18 cellular contexts compared by ENCODE assay signal in the genomic region with DNA sequence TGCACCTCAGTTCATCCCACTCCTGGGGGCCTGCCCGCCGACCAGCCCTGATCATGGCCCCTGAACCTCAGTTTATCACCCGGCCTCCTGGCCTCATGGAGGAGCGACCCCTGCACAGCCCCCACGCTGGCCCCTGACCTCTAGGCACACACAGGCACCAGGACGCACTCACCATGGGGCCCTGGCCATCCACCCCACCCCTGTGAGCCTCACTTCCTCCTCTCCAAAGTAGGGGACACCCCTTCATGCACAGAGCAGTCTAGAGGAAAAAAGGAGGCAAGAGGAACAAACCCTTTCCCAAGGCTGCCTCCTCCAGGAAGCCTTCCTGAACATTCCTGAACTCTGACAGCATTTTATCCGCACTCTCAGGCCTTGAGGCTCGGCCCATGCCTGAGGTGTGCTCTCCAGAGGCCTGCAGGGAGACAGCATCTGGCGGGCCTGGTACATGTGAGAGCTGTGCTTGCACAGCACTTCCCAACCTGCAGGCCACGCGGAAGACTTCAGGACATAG. TPM values are rescaled to one million over a fixed set of nuclear protein-coding genes. Genes with fewer than 3 reads are reported as not detected.
DNase-seq lines count a peak whose midpoint lies in the region; ATAC-seq and TF ChIP-seq lines count a peak whose summit lies in the region.
"Had no signal": no experiment of that assay in that cellular context is flagged by ENCODE, and none has a peak within 500 bp of the region (broad histone marks: within the 10 kb centered on the region; RNA-seq: fewer than 3 reads in every experiment).

No MANE protein-coding gene starts in this region.

- no peak overlapping the region for H3K18ac ChIP-seq in mesendoderm (ENCODE audit: low read length)

- POLR2A ChIA-PET in WTC11 (lab: Charles Lee): no interaction called here

- H3K9me3 Mint-ChIP-seq in WTC11 (no peaks in the 10 kb centered on the region), endothelial cell (ENCODE audit: unreplicated experiment) (no peaks in the 10 kb centered on the region)
- H3K9me3 Mint-ChIP-seq: T-cell had no signal

- H3K36me3 ChIP-seq in mesendoderm (ENCODE audit: control insufficient read depth, insufficient read depth, low read length) (no peaks in the 10 kb centered on the region), spleen (peaks cover 0 to 2% (median 0%) of the 10 kb centered on the region in 6 donors)
- H3K36me3 ChIP-seq: ascending aorta had no signal

- H3K4me3 ChIP-seq in mesendoderm (ENCODE audit: low read length) (no peak overlapping the region), spleen (no peak overlapping the region)
- H3K4me3 ChIP-seq: ascending aorta, BLaER1 had no signal

- ATAC-seq in Right ventricle myocardium superior (ENCODE audit: poor library complexity) (no peak), left cardiac atrium (no peak), WTC11 (no peak), omental fat pad (ENCODE audit: low FRiP score) (no peak), GM21529 (IDR thresholded peaks at IDR 0.05; ENCODE audit: unreplicated experiment) (no peak)
- ATAC-seq: left ventricle myocardium superior, sciatic nerve, T-cell had no signal

- no peaks in the 10 kb centered on the region for H3K36me3 Mint-ChIP-seq in WTC11
- no peaks in the 10 kb centered on the region for H3K36me3 Mint-ChIP-seq in endothelial cell (ENCODE audit: low read depth, unreplicated experiment)
- H3K36me3 Mint-ChIP-seq: activated naive CD8-positive, alpha-beta T cell; T-cell had no signal

- no peak overlapping the region for H2BK5ac ChIP-seq in mesendoderm (ENCODE audit: low read length)

- H3K79me2 ChIP-seq in mesendoderm (ENCODE audit: control insufficient read depth, insufficient read depth, low read length): no peaks in the 10 kb centered on the region

- TF ChIP-seq CTCF in WTC11 (IDR thresholded peaks at IDR 0.05) (no peak), spleen (IDR thresholded peaks at IDR 0.05 in 8 of 11, conservative IDR thresholded peaks at IDR 0.05 in 3 of 11) (no peak), omental fat pad (IDR thresholded peaks at IDR 0.05) (no peak), endothelial cell (IDR thresholded peaks at IDR 0.05; ENCODE audit: unreplicated experiment) (no peak)

- H3K4me2 ChIP-seq in mesendoderm (ENCODE audit: low read length): no peak overlapping the region
- H3K4me2 ChIP-seq: BLaER1, KMS-11 had no signal

- no peak overlapping the region for H3K4ac ChIP-seq in mesendoderm (ENCODE audit: low read depth, low read length)

- no peaks in the 10 kb centered on the region for H3K9me3 ChIP-seq in spleen
- H3K9me3 ChIP-seq: ascending aorta, BLaER1 had no signal

- H3K27ac ChIP-seq in mesendoderm (ENCODE audit: low read depth, low read length) (no peak overlapping the region), spleen (no peak overlapping the region)
- H3K27ac ChIP-seq: ascending aorta, BLaER1, KMS-11 had no signal

- H3K4me3 Mint-ChIP-seq in WTC11: no peak overlapping the region
- H3K4me3 Mint-ChIP-seq in endothelial cell (ENCODE audit: unreplicated experiment): no peak overlapping the region
- H3K4me3 Mint-ChIP-seq: activated naive CD8-positive, alpha-beta T cell; T-cell had no signal

- H3K9ac ChIP-seq in mesendoderm (ENCODE audit: low read length): no peak overlapping the region
- H3K9ac ChIP-seq: BLaER1, KMS-11 had no signal

- H3K4me1 ChIP-seq in mesendoderm (ENCODE audit: control insufficient read depth, low read depth, low read length) (peaks cover 9% of the 10 kb centered on the region), spleen (peaks cover 7 to 47% (median 26%) of the 10 kb centered on the region in 6 donors)
- H3K4me1 ChIP-seq: ascending aorta had no signal

- no peak overlapping the region for H2BK120ac ChIP-seq in mesendoderm (ENCODE audit: low read depth, low read length)

- TF ChIP-seq POLR2A in spleen (IDR thresholded peaks at IDR 0.05): no peak

- H4K8ac ChIP-seq in mesendoderm (ENCODE audit: low read depth, low read length): no peak overlapping the region

- no peak overlapping the region for H3K56ac ChIP-seq in mesendoderm (ENCODE audit: low read length)

- H4K5ac ChIP-seq in mesendoderm (ENCODE audit: low read length): no peak overlapping the region

- H3K27ac Mint-ChIP-seq in WTC11 (peak overlapping the region; percentile 84), endothelial cell (ENCODE audit: unreplicated experiment) (no peak overlapping the region)
- H3K27ac Mint-ChIP-seq: activated naive CD8-positive, alpha-beta T cell; T-cell had no signal

- peak; percentile 24 for DNase-seq in Right ventricle myocardium superior
- DNase-seq in left cardiac atrium: no peak
- DNase-seq in WTC11 (ENCODE audit: low spot score): peak; percentile 11
- DNase-seq in mesendoderm: peak; percentile 56
- peak; percentile 69 for DNase-seq in spleen
- DNase-seq in omental fat pad (ENCODE audit: low spot score): no peak
- no peak for DNase-seq in endothelial cell (ENCODE audit: low spot score)
- DNase-seq: activated CD4-positive, alpha-beta T cell treated with anti-CD3 and anti-CD28 coated beads for 4 hours; central memory CD4-positive, alpha-beta T cell; SIG-M5; T-cell had no signal

- intact Hi-C loops in Right ventricle myocardium superior (cut with DNase I): no loop called here
- intact Hi-C loops in left cardiac atrium (cut with DNase I): loop anchor here in 1 of 2 donors (5.0 kb wide), 1 partner anchor 87 kb away; no protein-coding TSS in a partner anchor
- intact Hi-C loops in spleen (cut with DNase I; ENCODE audit: low total_unique reads): no loop called here

- no CpG with 5 or more reads among the region's 11 CpGs for WGBS in mesendoderm (ENCODE audit: extremely low coverage, insufficient coverage, low lambda C conversion rate)
- WGBS in spleen, 5 donors: 77 to 98% (median 90%) methylated on average over 11 of the region's 11 CpGs

- H3K27me3 Mint-ChIP-seq in WTC11 (ENCODE audit: low read depth) (no peaks in the 10 kb centered on the region), endothelial cell (ENCODE audit: unreplicated experiment) (peaks cover 16% of the 10 kb centered on the region)
- H3K27me3 Mint-ChIP-seq: activated naive CD8-positive, alpha-beta T cell; T-cell had no signal

- no peak overlapping the region for H2BK15ac ChIP-seq in mesendoderm (replicated peaks; ENCODE audit: low read depth)

- H3K23ac ChIP-seq in mesendoderm (ENCODE audit: low read length): peak overlapping the region; percentile 1

- H2AK5ac ChIP-seq in mesendoderm (ENCODE audit: low read length): no peak overlapping the region

- H3K27me3 ChIP-seq in mesendoderm (ENCODE audit: insufficient read depth, low read length, poor library complexity) (no peaks in the 10 kb centered on the region), spleen (replicated peaks in 1 of 7) (no peaks in the 10 kb centered on the region)
- H3K27me3 ChIP-seq: ascending aorta, BLaER1 had no signal

- CTCF ChIA-PET in WTC11 (lab: Charles Lee): interaction anchor here (0.9 to 2.5 kb wide), 4 partner anchors 18 to 127 kb away, joined by 3 to 7 read pairs (median 3); no protein-coding TSS in a partner anchor

- H3K79me1 ChIP-seq in mesendoderm (ENCODE audit: low read length): no peaks in the 10 kb centered on the region

- H3K4me1 Mint-ChIP-seq in WTC11 (peaks cover 37% of the 10 kb centered on the region), endothelial cell (ENCODE audit: unreplicated experiment) (peaks cover 4% of the 10 kb centered on the region)

TF ChIP-seq in WTC11, 78 proteins besides CTCF, POLR2A, EP300 and RAD21 (continues in another document):
- no peak for TF ChIP-seq JAZF1 (CRISPR knock-in tag; IDR thresholded peaks at IDR 0.05)
- TF ChIP-seq ZNF671 (CRISPR knock-in tag; IDR thresholded peaks at IDR 0.05): no peak
- no peak for TF ChIP-seq RELA (CRISPR knock-in tag; IDR thresholded peaks at IDR 0.05; ENCODE audit: borderline replicate concordance)
- TF ChIP-seq, protein P1, sequence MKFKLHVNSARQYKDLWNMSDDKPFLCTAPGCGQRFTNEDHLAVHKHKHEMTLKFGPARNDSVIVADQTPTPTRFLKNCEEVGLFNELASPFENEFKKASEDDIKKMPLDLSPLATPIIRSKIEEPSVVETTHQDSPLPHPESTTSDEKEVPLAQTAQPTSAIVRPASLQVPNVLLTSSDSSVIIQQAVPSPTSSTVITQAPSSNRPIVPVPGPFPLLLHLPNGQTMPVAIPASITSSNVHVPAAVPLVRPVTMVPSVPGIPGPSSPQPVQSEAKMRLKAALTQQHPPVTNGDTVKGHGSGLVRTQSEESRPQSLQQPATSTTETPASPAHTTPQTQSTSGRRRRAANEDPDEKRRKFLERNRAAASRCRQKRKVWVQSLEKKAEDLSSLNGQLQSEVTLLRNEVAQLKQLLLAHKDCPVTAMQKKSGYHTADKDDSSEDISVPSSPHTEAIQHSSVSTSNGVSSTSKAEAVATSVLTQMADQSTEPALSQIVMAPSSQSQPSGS (CRISPR knock-in tag; IDR thresholded peaks at IDR 0.05; ENCODE audit: borderline replicate concordance, low read depth): no peak
- TF ChIP-seq NFYB (CRISPR knock-in tag; conservative IDR thresholded peaks at IDR 0.05; ENCODE audit: low read depth): no peak
- TF ChIP-seq ZNF423 (CRISPR knock-in tag; IDR thresholded peaks at IDR 0.05): no peak

RNA-seq across cellular contexts. Expression of a gene that starts 39.4 kb away (rescaled TPM):
- total RNA-seq in Right ventricle myocardium superior (31.9 TPM), left cardiac atrium (10 to 100 TPM; 31.4 to 38.6 TPM), WTC11 (2021) (70.1 to 84.7 TPM (median 70.3 TPM) in 3 replicates), spleen (10 to 100 TPM; 38.3 to 58.3 (median 50.3) TPM), omental fat pad (10 to 100 TPM; 23.2 to 37.0 (median 34.7) TPM), endothelial cell (ENCODE audit: unreplicated experiment) (79.8 TPM)
- polyA plus RNA-seq in mesendoderm (2013, experiment 1 of 2): 69.4 TPM
- polyA plus RNA-seq in mesendoderm (2013, experiment 2 of 2): 69.2 TPM
- 10 to 100 TPM; 11.8 to 15.5 (median 12.8) TPM for polyA plus RNA-seq in spleen

RNA-seq across cellular contexts. Expression of a gene that starts 40.0 kb away (rescaled TPM):
- 92.5 TPM for total RNA-seq in Right ventricle myocardium superior
- 100 to 1,000 TPM in 1 of 2 donors, 10 to 100 TPM in 1; 77.7 to 116 TPM for total RNA-seq in left cardiac atrium
- 46.9 to 53.1 TPM (median 49.3 TPM) in 3 replicates for total RNA-seq in WTC11 (2021)
- 50.4 TPM for polyA plus RNA-seq in mesendoderm (2013, experiment 1 of 2)
- 51.1 TPM for polyA plus RNA-seq in mesendoderm (2013, experiment 2 of 2)
- 10 to 100 TPM; 47.9 to 84.4 (median 64.6) TPM for total RNA-seq in spleen
- 10 to 100 TPM; 18.1 to 28.4 (median 19.1) TPM for polyA plus RNA-seq in spleen
- total RNA-seq in omental fat pad: 10 to 100 TPM; 61.8 to 78.3 (median 70.1) TPM
- 67.4 TPM for total RNA-seq in endothelial cell (ENCODE audit: unreplicated experiment)

Comparison
In these comparisons a context has a peak if more than half of its experiments do, and no peak if none do; other contexts are left out.
1. DNase-seq: peak in Right ventricle myocardium superior (single experiment), WTC11 (single experiment), mesendoderm (single experiment) and spleen (single experiment); none in left cardiac atrium (single experiment), omental fat pad (single experiment) and endothelial cell (single experiment).